In the genomic region with DNA sequence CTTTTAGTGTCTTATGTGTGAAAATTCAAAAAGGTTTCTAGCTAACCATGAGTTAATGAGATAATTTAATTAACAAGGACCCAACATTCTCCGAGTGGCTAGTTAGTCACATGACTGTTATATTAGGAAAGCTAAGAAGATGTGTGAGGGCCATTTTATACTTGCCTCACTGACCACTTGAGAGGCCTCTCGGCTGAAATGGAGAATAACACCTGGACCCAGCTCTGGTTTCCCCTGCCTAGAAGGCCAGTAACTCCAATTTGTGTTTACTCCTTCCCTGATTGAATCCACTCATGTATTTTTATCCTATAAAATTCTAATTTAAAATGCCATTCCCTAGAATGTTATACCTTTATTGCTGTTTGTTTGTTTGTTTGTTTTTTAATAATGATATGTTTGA, we compare ENCODE assay signal across 24 cellular contexts.
DNase-seq lines count a peak whose midpoint lies in the region; ATAC-seq, FAIRE-seq and TF ChIP-seq lines count a peak whose summit lies in the region.
"Had no signal": no experiment of that assay in that cellular context is flagged by ENCODE, and none has a peak within 500 bp of the region (broad histone marks: within the 10 kb centered on the region; RNA-seq: fewer than 3 reads in every experiment).

No MANE protein-coding gene starts in this region.

- WGBS in GM23248 (ENCODE audit: low coverage in 1 of 2, low lambda C conversion rate in 2 of 2, missing lambda C conversion rate in 2 of 2), 2 experiments, result 88 to 94% methylated on average over 2 of the region's 2 CpGs
- 3% methylated on average over 2 of the region's 2 CpGs for WGBS in K562 (ENCODE audit: insufficient coverage, low coverage, missing lambda C conversion rate)

- H3K79me2 ChIP-seq in GM23248 (ENCODE audit: insufficient read depth), result no peaks in the 10 kb centered on the region
- H3K79me2 ChIP-seq in K562 (ENCODE audit: control insufficient read depth, insufficient read depth, low read length), result no peaks in the 10 kb centered on the region

- POLR2A ChIA-PET in K562 (lab: Yijun Ruan, JAX), result no interaction called here

- ATAC-seq in K562 (no peak), HG03095 (IDR thresholded peaks at IDR 0.05; ENCODE audit: unreplicated experiment) (no peak)
- ATAC-seq: A549 had no signal

- H3K9me3 ChIP-seq in GM23248 (ENCODE audit: low read depth), result no peaks in the 10 kb centered on the region
- H3K9me3 ChIP-seq in K562 (replicated peaks; ENCODE audit: control insufficient read depth, insufficient read depth, low read depth, low read length), result no peaks in the 10 kb centered on the region
- H3K9me3 ChIP-seq: A549; BLaER1 treated with 17β-estradiol and CSF1 and Interleukin-3, amounts not matched to agents 10 nM and 100 nM; SK-N-SH had no signal

- BruUV-seq in K562 (replicated peaks; lab: Mats Ljungman, UMichigan), result no TSS peak

- H2AFZ ChIP-seq in GM23248, result 0 out of 2 replicates have a peak overlapping the region, but pooled peaks have one; percentile 46
- no peak overlapping the region for H2AFZ ChIP-seq in K562 (ENCODE audit: low read depth, low read length)

- H3K27me3 ChIP-seq in GM23248 (replicated peaks; ENCODE audit: insufficient read depth), result no peaks in the 10 kb centered on the region; the same call in 1 of the 2 replicates
- H3K27me3 ChIP-seq in K562 (ENCODE audit: control insufficient read depth in 2 of 2, insufficient read depth in 2 of 2, low read length in 2 of 2), result no peaks in the 10 kb centered on the region
- H3K27me3 ChIP-seq: BLaER1 treated with 17β-estradiol and CSF1 and Interleukin-3, amounts not matched to agents 10 nM and 100 nM had no signal

- FAIRE-seq in K562 (lab: Jason Lieb, UNC) (no peak), D721Med (lab: Jason Lieb, UNC) (no peak)
- FAIRE-seq: A549, RCC 7860 had no signal

- intact Hi-C loops in K562 (cut with micrococcal nuclease), result loop anchor here (10.0 kb wide), 2 partner anchors 438 to 1152 kb away; no protein-coding TSS in a partner anchor

- H3K27ac ChIP-seq in GM23248 (no peak overlapping the region), K562 (ENCODE audit: extremely low read depth, low read depth, low read length) (no peak overlapping the region)
- H3K27ac ChIP-seq: A549; BLaER1 treated with 17β-estradiol and CSF1 and Interleukin-3, amounts not matched to agents 10 nM and 100 nM had no signal

- TF ChIP-seq EP300 in K562 (IDR thresholded peaks at IDR 0.05; ENCODE audit: low read length), result no peak

- H3K4me1 ChIP-seq in GM23248 (ENCODE audit: insufficient read depth) (peaks cover 10% of the 10 kb centered on the region), K562 (replicated peaks in 1 of 2; ENCODE audit: control insufficient read depth in 2 of 2, insufficient read depth in 2 of 2, low read length in 2 of 2) (no peaks in the 10 kb centered on the region)
- H3K4me1 ChIP-seq: A549; BLaER1 treated with 17β-estradiol and CSF1 and Interleukin-3, amounts not matched to agents 10 nM and 100 nM had no signal

- no peak overlapping the region for H3K9ac ChIP-seq in GM23248
- no peak overlapping the region for H3K9ac ChIP-seq in K562 (ENCODE audit: insufficient read depth in 1 of 2, low read depth in 2 of 2, low read length in 2 of 2)
- H3K9ac ChIP-seq: BLaER1 treated with 17β-estradiol and CSF1 and Interleukin-3, amounts not matched to agents 10 nM and 100 nM; SK-N-SH had no signal

- H3K4me3 ChIP-seq in GM23248 (no peak overlapping the region), K562 (no peak overlapping the region)
- H3K4me3 ChIP-seq: A549; BLaER1 treated with 17β-estradiol and CSF1 and Interleukin-3, amounts not matched to agents 10 nM and 100 nM had no signal

- no peak overlapping the region for H3K4me2 ChIP-seq in GM23248 (ENCODE audit: unreplicated experiment)
- H3K4me2 ChIP-seq in K562 (ENCODE audit: insufficient read depth, low read length), result no peak overlapping the region
- H3K4me2 ChIP-seq: BLaER1 treated with 17β-estradiol and CSF1 and Interleukin-3, amounts not matched to agents 10 nM and 100 nM; SK-N-SH had no signal

- TF ChIP-seq POLR2A in K562 (conservative IDR thresholded peaks at IDR 0.05), result no peak

- TF ChIP-seq CTCF in K562 (IDR thresholded peaks at IDR 0.05 in 2 of 3, conservative IDR thresholded peaks at IDR 0.05 in 1 of 3; ENCODE audit: insufficient read depth in 2 of 3, low read depth in 1 of 3, low read length in 3 of 3) (no peak), D721Med (IDR thresholded peaks at IDR 0.05; ENCODE audit: insufficient read depth, missing control alignments) (no peak)

- H3K9me2 ChIP-seq in GM23248 (ENCODE audit: insufficient read depth), result no peaks in the 10 kb centered on the region
- H3K9me2 ChIP-seq: SK-N-SH had no signal

- no peak for TF ChIP-seq RAD21 in K562 (CRISPR knock-in tag; conservative IDR thresholded peaks at IDR 0.05 in 1 of 2, IDR thresholded peaks at IDR 0.05 in 1 of 2)

- DNase-seq in DMS79 (lab: John Stamatoyannopoulos, UW) (peak; percentile 11), GM23248 (no peak), NCI-H510A treated with DMSO at 0.1 percent for 48 hours (lab: John Stamatoyannopoulos, UW) (peak; percentile 53), K562 (ENCODE audit: extremely low read depth in 1 of 4, low spot score in 3 of 4) (no peak), D721Med (ENCODE audit: insufficient read length, low spot score) (no peak), RKO (ENCODE audit: low spot score) (no peak), hippocampal formation (lab: John Stamatoyannopoulos, UW) (no peak)
- DNase-seq: AML-193; CD4-positive, alpha-beta T cell; DND-41; H7; NCI-H1048; NCI-H146; NCI-H2081; NCI-H345; NCI-H526; OCI-M1; SK-N-SH; SW 1271; T-helper 9 cell had no signal

- H3F3A ChIP-seq in GM23248 (ENCODE audit: insufficient read depth), result no peaks in the 10 kb centered on the region; the same call in 1 of the 2 replicates

- CTCF ChIA-PET in K562 (lab: Yijun Ruan, JAX; ENCODE audit: low intra/inter-chr PET ratio), result no interaction called here

- H3K36me3 ChIP-seq in GM23248 (ENCODE audit: low read depth), result no peaks in the 10 kb centered on the region
- no peaks in the 10 kb centered on the region for H3K36me3 ChIP-seq in K562 (ENCODE audit: control insufficient read depth, insufficient read depth, low read length)
- H3K36me3 ChIP-seq: BLaER1 treated with 17β-estradiol and CSF1 and Interleukin-3, amounts not matched to agents 10 nM and 100 nM had no signal

- H3K9me1 ChIP-seq in K562 (ENCODE audit: control insufficient read depth, insufficient read depth, low read length), result no peaks in the 10 kb centered on the region

- no peaks in the 10 kb centered on the region for H4K20me1 ChIP-seq in GM23248 (ENCODE audit: insufficient read depth)
- no peaks in the 10 kb centered on the region for H4K20me1 ChIP-seq in K562 (replicated peaks; ENCODE audit: control insufficient read depth, insufficient read depth, low read length)
- H4K20me1 ChIP-seq: BLaER1 treated with 17β-estradiol and CSF1 and Interleukin-3, amounts not matched to agents 10 nM and 100 nM had no signal

- in situ Hi-C loops in GM23248 (cut with MboI), result loop anchor here (5.0 to 25.0 kb wide), 3 partner anchors 229 to 1152 kb away; no protein-coding TSS in a partner anchor
- in situ Hi-C loops in K562 (cut with MboI), result no loop called here

TF ChIP-seq in K562, 482 proteins besides CTCF, POLR2A, EP300 and RAD21 (continues in another document):
- TF ChIP-seq GTF3C2 (IDR thresholded peaks at IDR 0.05; ENCODE audit: borderline replicate concordance, extremely low read depth, insufficient read length), result no peak
- no peak for TF ChIP-seq CHD1 (IDR thresholded peaks at IDR 0.05; ENCODE audit: low read length)
- TF ChIP-seq RBM22 (IDR thresholded peaks at IDR 0.05; ENCODE audit: low read depth, low read length, poor library complexity, severe bottlenecking), result no peak
- TF ChIP-seq, protein P1, sequence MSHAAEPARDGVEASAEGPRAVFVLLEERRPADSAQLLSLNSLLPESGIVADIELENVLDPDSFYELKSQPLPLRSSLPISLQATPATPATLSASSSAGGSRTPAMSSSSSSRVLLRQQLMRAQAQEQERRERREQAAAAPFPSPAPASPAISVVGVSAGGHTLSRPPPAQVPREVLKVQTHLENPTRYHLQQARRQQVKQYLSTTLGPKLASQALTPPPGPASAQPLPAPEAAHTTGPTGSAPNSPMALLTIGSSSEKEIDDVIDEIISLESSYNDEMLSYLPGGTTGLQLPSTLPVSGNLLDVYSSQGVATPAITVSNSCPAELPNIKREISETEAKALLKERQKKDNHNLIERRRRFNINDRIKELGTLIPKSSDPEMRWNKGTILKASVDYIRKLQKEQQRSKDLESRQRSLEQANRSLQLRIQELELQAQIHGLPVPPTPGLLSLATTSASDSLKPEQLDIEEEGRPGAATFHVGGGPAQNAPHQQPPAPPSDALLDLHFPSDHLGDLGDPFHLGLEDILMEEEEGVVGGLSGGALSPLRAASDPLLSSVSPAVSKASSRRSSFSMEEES (CRISPR knock-in tag; IDR thresholded peaks at IDR 0.05), result peak; percentile 47

Comparison
In these comparisons a context has a peak if more than half of its experiments do, and no peak if none do; other contexts are left out.
1. DNase-seq: peak in DMS79 (single experiment) and NCI-H510A treated with DMSO at 0.1 percent for 48 hours (single experiment); none in GM23248 (single experiment), K562 (0 of 4), D721Med (single experiment), RKO (single experiment) and hippocampal formation (0 of 2).